ENCODE assay signal across 23 cellular contexts in the genomic region with DNA sequence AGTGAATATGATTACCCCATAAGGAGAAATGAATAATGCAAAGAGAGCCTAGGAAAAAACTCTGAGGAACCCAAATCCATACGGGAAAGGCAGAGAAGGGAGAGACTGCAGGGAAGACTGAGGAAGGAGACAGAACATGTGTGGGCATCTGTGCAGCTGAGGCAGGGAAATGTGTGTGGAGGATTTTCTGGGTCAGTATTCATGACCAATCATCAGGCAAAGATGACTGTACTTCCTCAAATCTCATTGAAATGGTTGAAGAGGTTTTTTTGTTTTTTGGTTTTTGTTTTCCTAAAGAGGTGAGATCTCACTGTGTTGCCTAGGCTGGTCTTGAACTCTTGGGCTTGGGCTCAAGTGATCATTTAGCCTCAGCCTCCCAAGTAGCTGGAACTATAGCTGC. TPM values are rescaled to one million over a fixed set of nuclear protein-coding genes. Genes with fewer than 3 reads are reported as not detected.
DNase-seq lines count a peak whose midpoint lies in the region; ATAC-seq, FAIRE-seq and TF ChIP-seq lines count a peak whose summit lies in the region.
"Had no signal": no experiment of that assay in that cellular context is flagged by ENCODE, and none has a peak within 500 bp of the region (broad histone marks: within the 10 kb centered on the region; RNA-seq: fewer than 3 reads in every experiment).

No MANE protein-coding gene starts in this region.

- no peaks in the 10 kb centered on the region for H3K36me3 ChIP-seq in CD4-positive, alpha-beta memory T cell (ENCODE audit: insufficient read depth, low read length)
- H3K36me3 ChIP-seq in endothelial cell of umbilical vein (ENCODE audit: control insufficient read depth in 2 of 2, extremely low read depth in 1 of 2, insufficient read depth in 2 of 2, low read length in 2 of 2) = peaks cover under 1 to 2% of the 10 kb centered on the region in 2 experiments
- H3K36me3 ChIP-seq: transverse colon had no signal

- no peaks in the 10 kb centered on the region for H3K27me3 ChIP-seq in CD4-positive, alpha-beta memory T cell (ENCODE audit: insufficient read depth, low read length)
- H3K27me3 ChIP-seq in endothelial cell of umbilical vein (ENCODE audit: control insufficient read depth in 2 of 2, insufficient read depth in 2 of 2, low read length in 2 of 2) = no peaks in the 10 kb centered on the region
- H3K27me3 ChIP-seq: body of pancreas, stomach, transverse colon had no signal

- CTCF ChIA-PET in CD4-positive, alpha-beta memory T cell (lab: Charles Lee; ENCODE audit: partially characterized antibody) = no interaction called here
- CTCF ChIA-PET in endothelial cell of umbilical vein (lab: Charles Lee) = interaction anchor here (0.9 to 1.3 kb wide), 2 partner anchors 11 to 52 kb away, joined by 3 read pairs; no protein-coding TSS in a partner anchor

- BruUV-seq in endothelial cell of umbilical vein (replicated peaks; lab: Mats Ljungman, UMichigan) = no TSS peak

- DNase-seq in CD14-positive monocyte (ENCODE audit: low spot score) (no peak), T-helper 17 cell (no peak), endothelial cell of umbilical vein (ENCODE audit: low read depth, low spot score) (no peak), NK-92 (lab: John Stamatoyannopoulos, UW; ENCODE audit: unreplicated experiment) (no peak), NCI-H146 treated with DMSO at 0.1 percent for 48 hours (lab: John Stamatoyannopoulos, UW; ENCODE audit: unreplicated experiment) (no peak)
- DNase-seq in CD4-positive, alpha-beta memory T cell = no peak
- DNase-seq: activated CD4-positive, CD25-positive, alpha-beta regulatory T cell treated with anti-CD3 and anti-CD28 coated beads, Interleukin-2, amount 50 U/mL, for 72 hours; body of pancreas; COR-L47; DMS79; HFFc6; mammary epithelial cell; NCI-H510A treated with DMSO at 0.1 percent for 48 hours; NK-92 treated with Interleukin-12 subunit alpha and Interleukin-12 subunit beta, amount 100 ng/mL, for 24 hours; occipital lobe; SK-N-SH; stimulated activated CD4-positive, alpha-beta T cell treated with anti-CD3 and anti-CD28 coated beads, Interleukin-2, amount 100 ng/mL, for 48 hours; stomach; transverse colon had no signal

- H3K4me3 Mint-ChIP-seq in CD14-positive monocyte (no peak overlapping the region), T-helper 17 cell (no peak overlapping the region)
- peak overlapping the region in 1 of 8 donors; percentile 2 for H3K4me3 Mint-ChIP-seq in CD4-positive, alpha-beta memory T cell
- H3K4me3 Mint-ChIP-seq: HFFc6 had no signal

- H3K27ac ChIP-seq in CD4-positive, alpha-beta memory T cell (ENCODE audit: low read depth, low read length) = no peak overlapping the region
- H3K27ac ChIP-seq in endothelial cell of umbilical vein (ENCODE audit: insufficient read depth, low read depth, low read length) = no peak overlapping the region
- H3K27ac ChIP-seq: body of pancreas, stomach, transverse colon had no signal

- no peaks in the 10 kb centered on the region for H4K20me1 ChIP-seq in endothelial cell of umbilical vein (replicated peaks; ENCODE audit: control insufficient read depth, extremely low read depth, insufficient read depth, low read length)

- peaks cover 13 to 27% of the 10 kb centered on the region in 2 donors for H3K36me3 Mint-ChIP-seq in CD14-positive monocyte
- H3K36me3 Mint-ChIP-seq in CD4-positive, alpha-beta memory T cell = peaks cover 18 to 26% of the 10 kb centered on the region in 2 donors
- peaks cover 3% of the 10 kb centered on the region for H3K36me3 Mint-ChIP-seq in T-helper 17 cell (ENCODE audit: low read depth)

- H3K4me2 ChIP-seq in endothelial cell of umbilical vein (ENCODE audit: insufficient read depth, low read length) = no peak overlapping the region
- H3K4me2 ChIP-seq: SK-N-SH, smooth muscle cell had no signal

- H3K9me1 ChIP-seq in endothelial cell of umbilical vein (replicated peaks; ENCODE audit: control insufficient read depth, extremely low read depth, insufficient read depth, low read length) = no peaks in the 10 kb centered on the region

- peaks cover 38% of the 10 kb centered on the region for H3K79me2 ChIP-seq in endothelial cell of umbilical vein (ENCODE audit: control insufficient read depth, insufficient read depth, low read length)

- intact Hi-C loops in CD14-positive monocyte (cut with micrococcal nuclease) = no loop called here
- intact Hi-C loops in CD4-positive, alpha-beta memory T cell (cut with micrococcal nuclease) = no loop called here
- intact Hi-C loops in endothelial cell of umbilical vein (cut with micrococcal nuclease) = no loop called here

- ATAC-seq in T-helper 17 cell (no peak), GM21526 (IDR thresholded peaks at IDR 0.05; ENCODE audit: low FRiP score, unreplicated experiment) (no peak), HG02938 (IDR thresholded peaks at IDR 0.05; ENCODE audit: unreplicated experiment) (no peak)
- ATAC-seq: body of pancreas had no signal

- H3K9ac ChIP-seq in endothelial cell of umbilical vein (replicated peaks; ENCODE audit: extremely low read depth, insufficient read depth, low read length) = no peak overlapping the region
- H3K9ac ChIP-seq: SK-N-SH had no signal

- no peak overlapping the region for H2AFZ ChIP-seq in endothelial cell of umbilical vein (ENCODE audit: low read depth, low read length)

- no peak for TF ChIP-seq CTCF in CD14-positive monocyte (IDR thresholded peaks at IDR 0.05)
- TF ChIP-seq CTCF in endothelial cell of umbilical vein (IDR thresholded peaks at IDR 0.05; ENCODE audit: extremely low read depth in 1 of 2, insufficient read depth in 1 of 2, low read depth in 1 of 2, low read length in 2 of 2) = no peak

- no peaks in the 10 kb centered on the region for H3K9me3 Mint-ChIP-seq in CD14-positive monocyte
- no peaks in the 10 kb centered on the region for H3K9me3 Mint-ChIP-seq in CD4-positive, alpha-beta memory T cell
- H3K9me3 Mint-ChIP-seq: HFFc6 had no signal

- POLR2A ChIA-PET in CD4-positive, alpha-beta memory T cell (lab: Charles Lee; ENCODE audit: partially characterized antibody) = no interaction called here
- POLR2A ChIA-PET in endothelial cell of umbilical vein (lab: Charles Lee) = no interaction called here

- no peaks in the 10 kb centered on the region for H3K9me3 ChIP-seq in CD4-positive, alpha-beta memory T cell (ENCODE audit: control insufficient read depth in 1 of 2, low read length in 2 of 2)
- H3K9me3 ChIP-seq in T-helper 17 cell (ENCODE audit: control insufficient read depth, low read length, poor library complexity, severe bottlenecking) (no peaks in the 10 kb centered on the region), endothelial cell of umbilical vein (replicated peaks; ENCODE audit: control insufficient read depth, insufficient read depth, low read length) (no peaks in the 10 kb centered on the region)
- H3K9me3 ChIP-seq: body of pancreas, SK-N-SH, stomach, transverse colon had no signal

- dilution Hi-C loops in endothelial cell of umbilical vein (cut with MboI; ENCODE audit: extremely low pct_ligation_motif_present, low sequenced_read_pairs) = no loop called here

- FAIRE-seq in endothelial cell of umbilical vein (lab: Jason Lieb, UNC) = peak; percentile 84
- FAIRE-seq: colon had no signal

- H3K4me1 Mint-ChIP-seq in CD14-positive monocyte = peaks cover 31% of the 10 kb centered on the region
- H3K4me1 Mint-ChIP-seq in CD4-positive, alpha-beta memory T cell = peaks cover 35 to 51% (median 40%) of the 10 kb centered on the region in 4 donors
- H3K4me1 Mint-ChIP-seq in T-helper 17 cell = peaks cover 30% of the 10 kb centered on the region

- H3K4me1 ChIP-seq in CD4-positive, alpha-beta memory T cell (ENCODE audit: insufficient read depth, low read length) = peaks cover 10% of the 10 kb centered on the region
- H3K4me1 ChIP-seq in endothelial cell of umbilical vein (ENCODE audit: control insufficient read depth, extremely low read depth, insufficient read depth, low read length) = peaks cover 8% of the 10 kb centered on the region

- peaks cover 0 to 3% (median 0%) of the 10 kb centered on the region in 3 donors for H3K27me3 Mint-ChIP-seq in CD14-positive monocyte (ENCODE audit: low read depth in 3 of 3)
- no peaks in the 10 kb centered on the region for H3K27me3 Mint-ChIP-seq in CD4-positive, alpha-beta memory T cell
- no peaks in the 10 kb centered on the region for H3K27me3 Mint-ChIP-seq in T-helper 17 cell

- H3K4me3 ChIP-seq in CD4-positive, alpha-beta memory T cell (ENCODE audit: low read length in 2 of 2) = no peak overlapping the region
- no peak overlapping the region for H3K4me3 ChIP-seq in endothelial cell of umbilical vein (replicated peaks in 1 of 3; ENCODE audit: insufficient read depth in 1 of 3, low read depth in 1 of 3, low read length in 3 of 3)
- H3K4me3 ChIP-seq: body of pancreas, smooth muscle cell, stomach, transverse colon had no signal

- H3K27ac Mint-ChIP-seq in CD14-positive monocyte (peak overlapping the region in 5 of 7 donors; percentile 3 to 77 (median 10)), T-helper 17 cell (peak overlapping the region; percentile 39)
- peak overlapping the region in 5 of 7 donors; percentile 3 to 90 (median 31) for H3K27ac Mint-ChIP-seq in CD4-positive, alpha-beta memory T cell
- H3K27ac Mint-ChIP-seq: HFFc6 had no signal

- no peak for TF ChIP-seq POLR2A in endothelial cell of umbilical vein (IDR thresholded peaks at IDR 0.05; ENCODE audit: low read depth, low read length)

TF ChIP-seq in endothelial cell of umbilical vein, 7 proteins besides CTCF, POLR2A, EP300 and RAD21 (continues in another document):
- TF ChIP-seq EZH2 (IDR thresholded peaks at IDR 0.05; ENCODE audit: borderline replicate concordance, low read depth, low read length, severe bottlenecking) (no peak), JUN (IDR thresholded peaks at IDR 0.05; ENCODE audit: borderline replicate concordance, insufficient read depth, insufficient read length, low read depth) (no peak), FOS (IDR thresholded peaks at IDR 0.05; ENCODE audit: borderline replicate concordance, insufficient read depth, low read length) (peak; percentile 39), POLR2AphosphoS5 (IDR thresholded peaks at IDR 0.05; ENCODE audit: insufficient read depth, low read depth, low read length) (no peak)

RNA-seq across cellular contexts. Expression of a gene that starts 15.7 kb away (rescaled TPM):
- 1 to 10 TPM; 4.6 to 6.1 TPM for polyA plus RNA-seq in CD14-positive monocyte
- total RNA-seq in CD4-positive, alpha-beta memory T cell = 10 to 100 TPM; 94.6 to 95.9 TPM
- 10 to 100 TPM; 14.1 to 17.8 TPM for polyA plus RNA-seq in CD4-positive, alpha-beta memory T cell
- 10 to 100 TPM; 74.2 to 85.8 TPM for total RNA-seq in T-helper 17 cell
- 57.6 and 62.1 TPM in 2 replicates for total RNA-seq in endothelial cell of umbilical vein
- polyA plus RNA-seq in endothelial cell of umbilical vein = 32.6 and 34.5 TPM in 2 replicates
- 21.5 and 26.1 TPM in 2 replicates for polyA plus RNA-seq in endothelial cell of umbilical vein (2011; cell fraction: cytosol; rRNA removed)
- 167 and 168 TPM in 2 replicates for polyA plus RNA-seq in endothelial cell of umbilical vein (2011; cell fraction: nucleus; rRNA removed)
- polyA plus RNA-seq in endothelial cell of umbilical vein (2012) = 33.7 and 36.0 TPM in 2 replicates
- 97.3 and 99.9 TPM in 2 replicates for polyA minus RNA-seq in endothelial cell of umbilical vein
- polyA minus RNA-seq in endothelial cell of umbilical vein (2011; cell fraction: cytosol; rRNA and poly(A)+ RNA removed) = 23.0 TPM
- 132 and 146 TPM in 2 replicates for polyA minus RNA-seq in endothelial cell of umbilical vein (2011; cell fraction: nucleus; rRNA and poly(A)+ RNA removed)
